15 cellular contexts compared by ENCODE assay signal in the genomic region with DNA sequence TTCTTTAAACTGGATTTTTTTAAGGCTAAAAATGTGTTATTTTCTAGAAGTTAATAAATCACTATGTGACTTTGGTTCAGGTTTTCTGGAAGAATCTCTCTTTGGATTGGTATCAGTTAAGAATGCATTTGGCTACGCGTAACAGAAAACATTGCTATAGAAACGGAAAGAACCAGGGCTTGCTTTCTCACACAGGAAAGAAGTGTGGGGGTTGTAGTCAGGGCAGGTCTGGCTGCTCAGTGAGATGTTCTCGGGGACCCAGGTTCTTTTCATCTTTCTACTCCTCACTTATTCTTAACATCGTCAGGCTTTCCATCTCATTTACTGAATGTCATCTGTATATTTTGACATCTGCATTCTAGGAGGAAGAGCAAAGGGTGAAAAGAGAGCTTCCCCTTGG.
DNase-seq lines count a peak whose midpoint lies in the region; ATAC-seq, FAIRE-seq and TF ChIP-seq lines count a peak whose summit lies in the region.
"Had no signal": no experiment of that assay in that cellular context is flagged by ENCODE, and none has a peak within 500 bp of the region (broad histone marks: within the 10 kb centered on the region; RNA-seq: fewer than 3 reads in every experiment).

No MANE protein-coding gene starts in this region.

- H3K27ac Mint-ChIP-seq in Calu3 (ENCODE audit: unreplicated experiment), result no peak overlapping the region
- H3K27ac Mint-ChIP-seq: activated naive CD8-positive, alpha-beta T cell treated with anti-CD3 and anti-CD28 coated beads, Interleukin-2, amount 50 U/mL, for 24 hours had no signal

- CTCF ChIA-PET in Calu3 (lab: Charles Lee), result no interaction called here

- intact Hi-C loops in Calu3 (cut with micrococcal nuclease; ENCODE audit: unreplicated experiment), result no loop called here

- no TSS peak for BruUV-seq in Calu3 (replicated peaks; lab: Mats Ljungman, UMichigan)

- peaks cover 3% of the 10 kb centered on the region for H3K4me1 Mint-ChIP-seq in Calu3 (ENCODE audit: low read depth, unreplicated experiment)

- no peak overlapping the region for H3K4me3 Mint-ChIP-seq in Calu3 (ENCODE audit: low read depth, unreplicated experiment)
- H3K4me3 Mint-ChIP-seq: activated naive CD8-positive, alpha-beta T cell treated with anti-CD3 and anti-CD28 coated beads, Interleukin-2, amount 50 U/mL, for 24 hours; nephron progenitor cell had no signal

- DNase-seq in GM19239 (ENCODE audit: insufficient read length, low spot score) (no peak), fibroblast of the aortic adventitia (ENCODE audit: low read depth) (peak; percentile 2), Calu3 (no peak)
- DNase-seq in stimulated activated CD4-positive, alpha-beta T cell treated with anti-CD3 and anti-CD28 coated beads, Interleukin-2, amount 100 ng/mL, for 48 hours, result no peak
- DNase-seq: activated naive CD8-positive, alpha-beta T cell treated with anti-CD3 and anti-CD28 coated beads, Interleukin-2, amount 50 U/mL, for 24 hours; effector CD8-positive, alpha-beta T cell; left ventricle myocardium superior; MG63; NCI-H2081; nephron progenitor cell; RPMI8226; stimulated activated CD4-positive, alpha-beta T cell treated with anti-CD3 and anti-CD28 coated beads, Interleukin-15, amount 100 ng/mL, for 24 hours had no signal

- TF ChIP-seq CTCF in fibroblast of the aortic adventitia (IDR thresholded peaks at IDR 0.05; ENCODE audit: insufficient read depth, low read length), result no peak
- no peak for TF ChIP-seq CTCF in Calu3 (IDR thresholded peaks at IDR 0.05; ENCODE audit: unreplicated experiment)

- H3K27me3 Mint-ChIP-seq in Calu3 (ENCODE audit: unreplicated experiment), result no peaks in the 10 kb centered on the region
- H3K27me3 Mint-ChIP-seq: activated naive CD8-positive, alpha-beta T cell treated with anti-CD3 and anti-CD28 coated beads, Interleukin-2, amount 50 U/mL, for 24 hours had no signal

- H3K9me3 Mint-ChIP-seq in Calu3 (ENCODE audit: low read depth, unreplicated experiment), result no peaks in the 10 kb centered on the region
- H3K9me3 Mint-ChIP-seq: activated naive CD8-positive, alpha-beta T cell treated with anti-CD3 and anti-CD28 coated beads, Interleukin-2, amount 50 U/mL, for 24 hours; nephron progenitor cell had no signal

- FAIRE-seq in GM19239 (lab: Jason Lieb, UNC), result peak; percentile 67

- no peak overlapping the region for H3K4me3 ChIP-seq in fibroblast of the aortic adventitia (ENCODE audit: low read depth, low read length)
- H3K4me3 ChIP-seq: MG63 had no signal

- ATAC-seq in GM18517 (IDR thresholded peaks at IDR 0.05; ENCODE audit: unreplicated experiment), result peak; percentile 59
- ATAC-seq in HG02885 (IDR thresholded peaks at IDR 0.05; ENCODE audit: poor library complexity, unreplicated experiment), result peak; percentile 71
- no peak for ATAC-seq in GM21423 (IDR thresholded peaks at IDR 0.05; ENCODE audit: unreplicated experiment)
- ATAC-seq: activated naive CD8-positive, alpha-beta T cell treated with anti-CD3 and anti-CD28 coated beads, Interleukin-2, amount 50 U/mL, for 24 hours; left ventricle myocardium superior had no signal

- H3K36me3 Mint-ChIP-seq in Calu3 (ENCODE audit: insufficient read depth, unreplicated experiment), result no peaks in the 10 kb centered on the region
